In the genomic region with DNA sequence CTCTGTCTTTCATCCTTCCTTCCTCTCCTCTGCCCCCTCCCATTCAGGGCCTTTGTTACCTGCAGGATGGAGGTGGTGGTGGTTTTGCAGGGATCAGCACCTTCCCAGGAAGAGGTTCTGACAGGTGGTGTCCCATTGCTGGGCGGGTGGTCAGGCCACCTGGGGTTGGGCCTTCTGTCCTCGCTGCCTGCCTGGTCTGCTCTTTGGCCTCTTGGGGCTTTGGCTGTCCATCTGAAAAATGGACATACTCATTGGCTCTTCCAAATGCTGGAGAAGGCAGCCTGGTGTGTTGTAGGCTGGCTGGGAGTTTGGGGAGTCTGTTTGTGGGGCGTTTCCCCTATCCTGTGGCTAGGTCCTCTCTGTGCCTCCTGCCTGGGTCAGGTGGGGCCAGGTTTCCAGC, we compare ENCODE assay signal across 16 cellular contexts. TPM values are rescaled to one million over a fixed set of nuclear protein-coding genes. Genes with fewer than 3 reads are reported as not detected.
DNase-seq lines count a peak whose midpoint lies in the region; ATAC-seq and TF ChIP-seq lines count a peak whose summit lies in the region.
"Had no signal": no experiment of that assay in that cellular context is flagged by ENCODE, and none has a peak within 500 bp of the region (broad histone marks: within the 10 kb centered on the region; RNA-seq: fewer than 3 reads in every experiment).

No MANE protein-coding gene starts in this region.

- TF ChIP-seq CTCF in parathyroid adenoma (IDR thresholded peaks at IDR 0.05), result no peak

- H4K20me1 ChIP-seq in BLaER1, result peaks cover 88% of the 10 kb centered on the region

- DNase-seq in adipocyte (ENCODE audit: low read depth), result no peak
- DNase-seq in left cardiac atrium, result peak; percentile 4
- DNase-seq in stimulated activated CD4-positive, alpha-beta T cell treated with anti-CD3 and anti-CD28 coated beads, Interleukin-12 subunit alpha, Interleukin-12 subunit beta, amount 100 ng/mL, for 4 hours, result no peak
- DNase-seq in glomerular visceral epithelial cell (ENCODE audit: extremely low spot score), result no peak
- no peak for DNase-seq in COR-L47 (lab: John Stamatoyannopoulos, UW)
- DNase-seq: activated CD8-positive, alpha-beta memory T cell treated with anti-CD3 and anti-CD28 coated beads for 24 hours; CD8-positive, alpha-beta memory T cell; hippocampal formation; NCI-H2081; NCI-H748 treated with DMSO at 0.1 percent for 48 hours; upper lobe of right lung had no signal

- H2AFZ ChIP-seq in parathyroid adenoma, result no peak overlapping the region

- H3K9ac ChIP-seq in BLaER1 (peak overlapping the region; percentile 49), adipocyte (ENCODE audit: low read length) (peak overlapping the region; percentile 96), parathyroid adenoma (no peak overlapping the region)

- H3K27me3 ChIP-seq in BLaER1 (no peaks in the 10 kb centered on the region), adipocyte (replicated peaks; ENCODE audit: control insufficient read depth, insufficient read depth, low read length) (no peaks in the 10 kb centered on the region), parathyroid adenoma (ENCODE audit: control insufficient read depth, insufficient read depth, low read length) (no peaks in the 10 kb centered on the region)
- H3K27me3 ChIP-seq: upper lobe of right lung had no signal

- intact Hi-C loops in left cardiac atrium (cut with DNase I), result loop anchor here in 1 of 2 donors (10.0 kb wide), 1 partner anchor 74 kb away; no protein-coding TSS in a partner anchor

- ATAC-seq in left cardiac atrium (no peak), GM19463 (IDR thresholded peaks at IDR 0.05; ENCODE audit: unreplicated experiment) (no peak)
- ATAC-seq: activated T-helper 17 cell treated with anti-CD3 and anti-CD28 coated beads, Interleukin-2, amount 50 U/mL, for 72 hours; upper lobe of right lung had no signal

- H3K4me3 ChIP-seq in BLaER1, result peak overlapping the region; percentile 93; the same call in 1 of the 2 replicates
- H3K4me3 ChIP-seq in adipocyte (ENCODE audit: low read length), result no peak overlapping the region
- H3K4me3 ChIP-seq in parathyroid adenoma (ENCODE audit: low read depth, low read length), result peak overlapping the region; percentile 9
- H3K4me3 ChIP-seq: HAP-1, upper lobe of right lung had no signal

- H3K9me3 ChIP-seq in BLaER1 (no peaks in the 10 kb centered on the region), adipocyte (ENCODE audit: control insufficient read depth, low read length) (no peaks in the 10 kb centered on the region), parathyroid adenoma (ENCODE audit: control insufficient read depth, low read length) (no peaks in the 10 kb centered on the region)
- H3K9me3 ChIP-seq: HAP-1, upper lobe of right lung had no signal

- peaks cover 79% of the 10 kb centered on the region for H3K4me1 ChIP-seq in BLaER1
- peaks cover 63% of the 10 kb centered on the region for H3K4me1 ChIP-seq in adipocyte (ENCODE audit: control insufficient read depth, insufficient read depth, low read length)
- peaks cover 28% of the 10 kb centered on the region for H3K4me1 ChIP-seq in parathyroid adenoma

- peak overlapping the region; percentile 95 for H3K4me2 ChIP-seq in BLaER1
- peak overlapping the region; percentile 73 for H3K4me2 ChIP-seq in parathyroid adenoma (ENCODE audit: low read length)

- H3K36me3 ChIP-seq in BLaER1, result no peaks in the 10 kb centered on the region; the same call in 1 of the 2 replicates
- H3K36me3 ChIP-seq in adipocyte (ENCODE audit: control insufficient read depth, insufficient read depth, low read length, severe bottlenecking), result no peaks in the 10 kb centered on the region
- no peaks in the 10 kb centered on the region for H3K36me3 ChIP-seq in parathyroid adenoma (ENCODE audit: control insufficient read depth, insufficient read depth, low read length)
- H3K36me3 ChIP-seq: HAP-1, upper lobe of right lung had no signal

- peaks cover 83% of the 10 kb centered on the region for H3K79me2 ChIP-seq in parathyroid adenoma

- H3K27ac ChIP-seq in BLaER1, result peak overlapping the region; percentile 89
- no peak overlapping the region for H3K27ac ChIP-seq in parathyroid adenoma
- H3K27ac ChIP-seq: upper lobe of right lung had no signal

RNA-seq across cellular contexts. Expression of a gene that starts 4.3 kb away (rescaled TPM):
- 10 to 100 TPM; 41.6 to 67.7 TPM for total RNA-seq in left cardiac atrium
